Comparison of ENCODE assay signal across 1 cellular context in the genomic region with DNA sequence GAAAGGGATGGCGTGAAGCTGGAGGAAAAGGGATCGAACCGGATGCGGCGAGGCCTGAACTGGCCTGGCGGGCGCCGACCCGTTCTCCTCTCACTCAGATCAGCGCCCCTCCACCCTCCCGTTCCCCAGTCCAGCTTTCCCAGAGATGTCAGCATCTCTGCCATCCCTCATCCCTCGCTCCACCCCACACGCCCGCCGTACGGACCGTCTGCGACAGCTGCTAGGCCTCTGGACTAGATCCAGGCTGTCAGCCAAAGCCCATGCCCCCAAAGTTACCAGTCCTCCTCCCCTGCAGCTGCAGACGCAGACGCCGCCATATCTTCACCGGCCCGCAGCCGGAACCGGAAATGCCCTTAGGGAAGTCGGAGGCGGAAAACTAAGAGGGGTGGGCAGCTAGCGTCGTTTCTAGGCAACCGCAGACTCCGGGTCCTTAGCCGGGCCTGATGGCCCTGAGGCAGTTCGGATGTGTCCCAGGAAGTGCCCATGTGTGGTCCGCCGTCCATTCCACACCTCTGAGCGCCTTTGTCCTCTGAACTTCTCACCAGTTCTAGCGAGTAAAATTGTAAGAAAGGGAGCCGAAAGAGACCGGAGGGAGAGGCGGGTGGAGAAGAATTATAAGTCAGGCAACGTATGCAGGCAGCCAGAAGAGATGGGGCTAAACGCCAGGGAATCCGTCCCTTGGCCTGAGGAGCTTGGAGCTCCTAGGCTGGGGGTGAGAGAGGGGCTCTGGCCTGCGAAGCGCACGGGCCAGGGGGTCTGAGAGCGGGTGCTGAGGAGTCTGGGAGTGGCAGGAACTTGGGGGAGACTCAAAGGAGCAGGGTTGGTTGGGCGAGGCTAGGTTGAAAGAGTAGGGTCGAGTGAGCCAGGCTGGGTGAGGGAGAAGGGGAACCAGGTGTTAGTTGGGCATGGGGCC.
TF ChIP-seq lines count a peak whose summit lies in the region.

A gene with protein sequence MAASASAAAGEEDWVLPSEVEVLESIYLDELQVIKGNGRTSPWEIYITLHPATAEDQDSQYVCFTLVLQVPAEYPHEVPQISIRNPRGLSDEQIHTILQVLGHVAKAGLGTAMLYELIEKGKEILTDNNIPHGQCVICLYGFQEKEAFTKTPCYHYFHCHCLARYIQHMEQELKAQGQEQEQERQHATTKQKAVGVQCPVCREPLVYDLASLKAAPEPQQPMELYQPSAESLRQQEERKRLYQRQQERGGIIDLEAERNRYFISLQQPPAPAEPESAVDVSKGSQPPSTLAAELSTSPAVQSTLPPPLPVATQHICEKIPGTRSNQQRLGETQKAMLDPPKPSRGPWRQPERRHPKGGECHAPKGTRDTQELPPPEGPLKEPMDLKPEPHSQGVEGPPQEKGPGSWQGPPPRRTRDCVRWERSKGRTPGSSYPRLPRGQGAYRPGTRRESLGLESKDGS (minus strand): TSS at position 349 of the 913 bp plus-strand sequence. CDS start 32 bp downstream, at position 317.
A gene with protein sequence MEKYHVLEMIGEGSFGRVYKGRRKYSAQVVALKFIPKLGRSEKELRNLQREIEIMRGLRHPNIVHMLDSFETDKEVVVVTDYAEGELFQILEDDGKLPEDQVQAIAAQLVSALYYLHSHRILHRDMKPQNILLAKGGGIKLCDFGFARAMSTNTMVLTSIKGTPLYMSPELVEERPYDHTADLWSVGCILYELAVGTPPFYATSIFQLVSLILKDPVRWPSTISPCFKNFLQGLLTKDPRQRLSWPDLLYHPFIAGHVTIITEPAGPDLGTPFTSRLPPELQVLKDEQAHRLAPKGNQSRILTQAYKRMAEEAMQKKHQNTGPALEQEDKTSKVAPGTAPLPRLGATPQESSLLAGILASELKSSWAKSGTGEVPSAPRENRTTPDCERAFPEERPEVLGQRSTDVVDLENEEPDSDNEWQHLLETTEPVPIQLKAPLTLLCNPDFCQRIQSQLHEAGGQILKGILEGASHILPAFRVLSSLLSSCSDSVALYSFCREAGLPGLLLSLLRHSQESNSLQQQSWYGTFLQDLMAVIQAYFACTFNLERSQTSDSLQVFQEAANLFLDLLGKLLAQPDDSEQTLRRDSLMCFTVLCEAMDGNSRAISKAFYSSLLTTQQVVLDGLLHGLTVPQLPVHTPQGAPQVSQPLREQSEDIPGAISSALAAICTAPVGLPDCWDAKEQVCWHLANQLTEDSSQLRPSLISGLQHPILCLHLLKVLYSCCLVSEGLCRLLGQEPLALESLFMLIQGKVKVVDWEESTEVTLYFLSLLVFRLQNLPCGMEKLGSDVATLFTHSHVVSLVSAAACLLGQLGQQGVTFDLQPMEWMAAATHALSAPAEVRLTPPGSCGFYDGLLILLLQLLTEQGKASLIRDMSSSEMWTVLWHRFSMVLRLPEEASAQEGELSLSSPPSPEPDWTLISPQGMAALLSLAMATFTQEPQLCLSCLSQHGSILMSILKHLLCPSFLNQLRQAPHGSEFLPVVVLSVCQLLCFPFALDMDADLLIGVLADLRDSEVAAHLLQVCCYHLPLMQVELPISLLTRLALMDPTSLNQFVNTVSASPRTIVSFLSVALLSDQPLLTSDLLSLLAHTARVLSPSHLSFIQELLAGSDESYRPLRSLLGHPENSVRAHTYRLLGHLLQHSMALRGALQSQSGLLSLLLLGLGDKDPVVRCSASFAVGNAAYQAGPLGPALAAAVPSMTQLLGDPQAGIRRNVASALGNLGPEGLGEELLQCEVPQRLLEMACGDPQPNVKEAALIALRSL (N-terminal part only) (plus strand): TSS at position 433 of the 913 bp plus-strand sequence. CDS start 744 bp downstream, outside the sequence.

TF ChIP-seq in endothelial cell of umbilical vein, 7 proteins besides CTCF, POLR2A, EP300 and RAD21:
- TF ChIP-seq GATA2 (IDR thresholded peaks at IDR 0.05; ENCODE audit: insufficient read depth, insufficient read length, low read depth, low read length) (no peak), POLR2AphosphoS5 (IDR thresholded peaks at IDR 0.05; ENCODE audit: insufficient read depth, low read depth, low read length) (peak; percentile 81), EZH2 (IDR thresholded peaks at IDR 0.05; ENCODE audit: borderline replicate concordance, low read depth, low read length, severe bottlenecking) (no peak), FOS (IDR thresholded peaks at IDR 0.05; ENCODE audit: borderline replicate concordance, insufficient read depth, low read length) (no peak), MYC (IDR thresholded peaks at IDR 0.05; ENCODE audit: low read depth, low read length) (no peak), JUN (IDR thresholded peaks at IDR 0.05; ENCODE audit: borderline replicate concordance, insufficient read depth, insufficient read length, low read depth) (no peak)
- TF ChIP-seq, protein P1, sequence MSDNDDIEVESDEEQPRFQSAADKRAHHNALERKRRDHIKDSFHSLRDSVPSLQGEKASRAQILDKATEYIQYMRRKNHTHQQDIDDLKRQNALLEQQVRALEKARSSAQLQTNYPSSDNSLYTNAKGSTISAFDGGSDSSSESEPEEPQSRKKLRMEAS (IDR thresholded peaks at IDR 0.05; ENCODE audit: insufficient read depth, insufficient read length) = no peak
TF ChIP-seq in endothelial cell of umbilical vein: peak in this region for 1.
